Comparison of ENCODE assay signal across 22 cellular contexts in genomic region chr3:50447290-50447840, GRCh38. TPM values are rescaled to one million over a fixed set of nuclear protein-coding genes. Genes with fewer than 3 reads are reported as not detected.
DNase-seq lines count a peak whose midpoint lies in the region; ATAC-seq and TF ChIP-seq lines count a peak whose summit lies in the region.
"Had no signal": no experiment of that assay in that cellular context is flagged by ENCODE, and none has a peak within 500 bp of the region (broad histone marks: within the 10 kb centered on the region; RNA-seq: fewer than 3 reads in every experiment).

No MANE protein-coding gene starts in this region.

- H3K4me3 ChIP-seq in left lung = no peak overlapping the region
- no peak overlapping the region for H3K4me3 ChIP-seq in upper lobe of right lung
- no peak overlapping the region for H3K4me3 ChIP-seq in colonic mucosa
- H3K4me3 ChIP-seq: BLaER1 treated with 17β-estradiol and CSF1 and Interleukin-3, amounts not matched to agents 10 nM and 100 nM had no signal

- H3K36me3 ChIP-seq in left lung (no peaks in the 10 kb centered on the region), upper lobe of right lung (no peaks in the 10 kb centered on the region), colonic mucosa (no peaks in the 10 kb centered on the region)
- H3K36me3 ChIP-seq: BLaER1 treated with 17β-estradiol and CSF1 and Interleukin-3, amounts not matched to agents 10 nM and 100 nM; brain microvascular endothelial cell had no signal

- H3K27me3 ChIP-seq in left lung (no peaks in the 10 kb centered on the region), upper lobe of right lung (no peaks in the 10 kb centered on the region), colonic mucosa (no peaks in the 10 kb centered on the region)
- H3K27me3 ChIP-seq: BLaER1 treated with 17β-estradiol and CSF1 and Interleukin-3, amounts not matched to agents 10 nM and 100 nM; brain microvascular endothelial cell had no signal

- peaks cover 29 to 48% of the 10 kb centered on the region in 2 donors for H3K4me1 ChIP-seq in left lung
- peaks cover 65% of the 10 kb centered on the region for H3K4me1 ChIP-seq in upper lobe of right lung
- H3K4me1 ChIP-seq in colonic mucosa = no peaks in the 10 kb centered on the region

- TF ChIP-seq CTCF in left lung (IDR thresholded peaks at IDR 0.05) = no peak
- TF ChIP-seq CTCF in upper lobe of right lung (IDR thresholded peaks at IDR 0.05) = no peak
- no peak for TF ChIP-seq CTCF in colonic mucosa (IDR thresholded peaks at IDR 0.05)

- H3K9me3 ChIP-seq in left lung = no peaks in the 10 kb centered on the region
- H3K9me3 ChIP-seq in upper lobe of right lung = no peaks in the 10 kb centered on the region
- no peaks in the 10 kb centered on the region for H3K9me3 ChIP-seq in colonic mucosa
- H3K9me3 ChIP-seq: BLaER1 treated with 17β-estradiol and CSF1 and Interleukin-3, amounts not matched to agents 10 nM and 100 nM had no signal

- H3K9ac ChIP-seq in colonic mucosa (ENCODE audit: low read depth in 2 of 2, low read length in 2 of 2) = no peak overlapping the region
- H3K9ac ChIP-seq: BLaER1 treated with 17β-estradiol and CSF1 and Interleukin-3, amounts not matched to agents 10 nM and 100 nM had no signal

- peak; percentile 64 for DNase-seq in Right ventricle myocardium inferior (ENCODE audit: missing footprints)
- no peak for DNase-seq in left ventricle myocardium superior
- DNase-seq in SKM-1 treated with dmso at 0.1 percent for 144 hours (lab: John Stamatoyannopoulos, UW; ENCODE audit: unreplicated experiment) = peak; percentile 84
- peak in 1 of 2 donors; percentile 81 for DNase-seq in left lung
- peak; percentile 86 for DNase-seq in upper lobe of right lung
- DNase-seq in colonic mucosa = no peak
- DNase-seq in DMS 273 treated with DMSO at 0.1 percent for 48 hours (lab: John Stamatoyannopoulos, UW) = no peak
- DNase-seq: activated CD4-positive, alpha-beta T cell treated with anti-CD3 and anti-CD28 coated beads for 48 hours; activated CD8-positive, alpha-beta memory T cell treated with anti-CD3 and anti-CD28 coated beads, Interleukin-2, amount 50 U/mL, for 4 hours; activated effector memory CD4-positive, alpha-beta T cell treated with anti-CD3 and anti-CD28 coated beads, Interleukin-2, amount 50 U/mL, for 16 hours; brain microvascular endothelial cell; head of caudate nucleus; IMR-90; left colon; NCI-H187 treated with DMSO at 0.1 percent for 48 hours; nucleus accumbens; RPMI8226; SW 1271 had no signal

- H3K27ac ChIP-seq in left lung = peak overlapping the region; percentile 57 to 76
- H3K27ac ChIP-seq in upper lobe of right lung = peak overlapping the region; percentile 73
- no peak overlapping the region for H3K27ac ChIP-seq in colonic mucosa
- H3K27ac ChIP-seq: BLaER1 treated with 17β-estradiol and CSF1 and Interleukin-3, amounts not matched to agents 10 nM and 100 nM; brain microvascular endothelial cell had no signal

- intact Hi-C loops in Right ventricle myocardium inferior (cut with DNase I) = loop anchor here (5.0 kb wide), 1 partner anchor 40 kb away; no protein-coding TSS in a partner anchor
- intact Hi-C loops in left ventricle myocardium superior (cut with micrococcal nuclease) = no loop called here
- intact Hi-C loops in left lung (cut with DNase I) = no loop called here
- intact Hi-C loops in upper lobe of right lung (cut with DNase I) = no loop called here
- intact Hi-C loops in colonic mucosa (cut with DNase I) = no loop called here

- ATAC-seq in Right ventricle myocardium inferior (no peak), left ventricle myocardium superior (no peak), left lung (peak; percentile 49), upper lobe of right lung (peak; percentile 63), GM21786 (IDR thresholded peaks at IDR 0.05; ENCODE audit: unreplicated experiment) (no peak)
- ATAC-seq: left colon had no signal

RNA-seq across cellular contexts. Expression of gene CACNA2D2, which starts 56.1 kb away (rescaled TPM):
- total RNA-seq in Right ventricle myocardium inferior (1.2 TPM), left ventricle myocardium superior (2.8 TPM), left lung (10 to 100 TPM; 51.4 to 86.6 TPM), upper lobe of right lung (119 TPM), colonic mucosa (1 to 10 TPM; 2.4 to 3.3 TPM)
- total RNA-seq: endothelial cell of umbilical vein, IMR-90, M059J had no signal

Comparison
In these comparisons a context has a peak if more than half of its experiments do, and no peak if none do; other contexts are left out.
1. DNase-seq: peak in Right ventricle myocardium inferior (single experiment), SKM-1 treated with dmso at 0.1 percent for 144 hours (single experiment) and upper lobe of right lung (single experiment); none in left ventricle myocardium superior (single experiment), colonic mucosa (single experiment) and DMS 273 treated with DMSO at 0.1 percent for 48 hours (single experiment).
2. ATAC-seq: peak in left lung (single experiment) and upper lobe of right lung (single experiment); none in Right ventricle myocardium inferior (single experiment), left ventricle myocardium superior (single experiment) and GM21786 (single experiment).
3. RNA of gene CACNA2D2, which starts 56.1 kb away (total RNA-seq): 119 TPM in upper lobe of right lung (single experiment) and 51.4 to 86.6 TPM in left lung; 2.4 to 3.3 TPM in colonic mucosa, 2.8 TPM in left ventricle myocardium superior (single experiment) and 1.2 TPM in Right ventricle myocardium inferior (single experiment); every median in the first group is over 10 times any median in the second.